ENCODE assay signal across 26 cellular contexts in the genomic region with DNA sequence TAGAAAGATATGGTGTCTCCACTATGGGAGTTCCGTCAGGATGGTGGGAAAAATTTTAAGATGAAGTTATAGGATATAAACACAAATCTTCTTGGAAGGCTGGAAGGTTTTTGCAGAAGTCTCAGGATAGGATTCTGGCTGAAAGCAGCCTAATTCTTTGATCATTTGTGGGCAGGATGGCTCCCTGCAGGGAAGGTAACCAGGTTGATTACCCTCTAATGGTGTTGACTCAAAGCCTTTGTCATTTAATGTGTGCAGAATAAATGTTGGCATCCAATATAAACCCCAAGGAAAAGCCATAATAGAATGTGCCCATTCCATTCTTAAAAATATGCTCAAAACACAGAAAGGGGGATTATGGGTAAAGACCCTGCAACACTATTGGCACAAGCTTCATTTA.
"Had no signal": no experiment of that assay in that cellular context is flagged by ENCODE, and none has a peak within 500 bp of the region (broad histone marks: within the 10 kb centered on the region; RNA-seq: fewer than 3 reads in every experiment).

No MANE protein-coding gene starts in this region.

- H3K4me1 ChIP-seq: breast epithelium, suprapubic skin, tibial artery, upper lobe of right lung had no signal

- H3K4me3 ChIP-seq: breast epithelium, heart right ventricle, left ventricle myocardium inferior, lung, mucosa of descending colon, suprapubic skin, tibial artery, upper lobe of right lung had no signal

- DNase-seq: activated CD4-positive, alpha-beta memory T cell treated with anti-CD3 and anti-CD28 coated beads for 36 hours; activated CD4-positive, alpha-beta T cell treated with anti-CD3 and anti-CD28 coated beads, Interleukin-2, amount 10 ng/mL, durations not matched to agents 24 days and 14 days; activated CD4-positive, CD25-positive, alpha-beta regulatory T cell treated with anti-CD3 and anti-CD28 coated beads, Interleukin-2, amount 50 U/mL, for 72 hours; activated CD8-positive, alpha-beta memory T cell treated with anti-CD3 and anti-CD28 coated beads, Interleukin-2, amount 50 U/mL, for 4 hours; activated gamma-delta T cell; activated naive CD4-positive, alpha-beta T cell treated with anti-CD3 and anti-CD28 coated beads, Interleukin-2, amount 50 U/mL, for 16 hours; activated T-cell treated with anti-CD3 and anti-CD28 coated beads, Interleukin-2, amount 50 U/mL, for 1 hour; amygdala; central memory CD4-positive, alpha-beta T cell; foreskin fibroblast; heart right ventricle; islet precursor cell; left ventricle myocardium inferior; mucosa of descending colon; posterior cingulate gyrus; right cardiac atrium; stimulated activated CD4-positive, alpha-beta T cell treated with anti-CD3 and anti-CD28 coated beads, Interleukin-15, amount 100 ng/mL, for 24 hours; stimulated activated CD4-positive, alpha-beta T cell treated with anti-CD3 and anti-CD28 coated beads, Interleukin-2, amount 100 ng/mL, for 24 hours; stimulated activated naive CD4-positive, alpha-beta T cell; T-helper 9 cell; tibial artery; upper lobe of right lung; WERI-Rb-1 had no signal

- H3K27me3 ChIP-seq: breast epithelium, heart right ventricle, suprapubic skin, tibial artery, upper lobe of right lung had no signal

- H3K9me3 ChIP-seq: breast epithelium, heart right ventricle, mucosa of descending colon, suprapubic skin, upper lobe of right lung had no signal

- H3K36me3 ChIP-seq: breast epithelium, heart right ventricle, left ventricle myocardium inferior, suprapubic skin, tibial artery, upper lobe of right lung, WERI-Rb-1 had no signal

- H3K27ac ChIP-seq: breast epithelium, heart right ventricle, left ventricle myocardium inferior, suprapubic skin, tibial artery, upper lobe of right lung, WERI-Rb-1 had no signal
